Comparison of ENCODE assay signal across 1 cellular context in the genomic region with DNA sequence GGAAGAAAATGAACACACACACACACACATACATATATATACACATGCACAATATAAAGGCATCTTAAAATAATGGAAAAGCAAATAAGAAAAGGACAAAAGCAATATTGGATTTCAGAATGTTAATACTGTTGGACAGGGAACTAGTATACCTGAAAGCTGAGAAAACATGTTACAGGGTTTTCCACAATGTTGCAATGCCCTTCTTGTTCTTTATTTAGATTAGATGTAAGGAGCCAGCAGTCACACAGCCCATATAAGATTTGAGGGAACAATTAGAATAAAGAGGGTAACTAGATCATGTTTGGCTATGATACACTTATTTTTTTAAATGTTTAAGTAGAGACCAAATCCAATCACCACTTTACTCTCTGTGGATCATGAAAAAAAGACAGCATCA.
A peak's percentile ranks its signal among the peaks of the same experiment; 100 is the strongest.
TF ChIP-seq lines count a peak whose summit lies in the region.

No MANE protein-coding gene starts in this region.

TF ChIP-seq in IMR-90, 13 proteins besides CTCF, POLR2A, EP300 and RAD21 (continued from another document):
- TF ChIP-seq, protein P1, sequence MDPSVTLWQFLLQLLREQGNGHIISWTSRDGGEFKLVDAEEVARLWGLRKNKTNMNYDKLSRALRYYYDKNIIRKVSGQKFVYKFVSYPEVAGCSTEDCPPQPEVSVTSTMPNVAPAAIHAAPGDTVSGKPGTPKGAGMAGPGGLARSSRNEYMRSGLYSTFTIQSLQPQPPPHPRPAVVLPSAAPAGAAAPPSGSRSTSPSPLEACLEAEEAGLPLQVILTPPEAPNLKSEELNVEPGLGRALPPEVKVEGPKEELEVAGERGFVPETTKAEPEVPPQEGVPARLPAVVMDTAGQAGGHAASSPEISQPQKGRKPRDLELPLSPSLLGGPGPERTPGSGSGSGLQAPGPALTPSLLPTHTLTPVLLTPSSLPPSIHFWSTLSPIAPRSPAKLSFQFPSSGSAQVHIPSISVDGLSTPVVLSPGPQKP (IDR thresholded peaks at IDR 0.05; ENCODE audit: borderline replicate concordance, low read depth, low read length) = no peak
- peak; percentile 81 for TF ChIP-seq CEBPB (IDR thresholded peaks at IDR 0.05; ENCODE audit: low read depth, low read length)
- no peak for TF ChIP-seq FOS (IDR thresholded peaks at IDR 0.05; ENCODE audit: low read depth, low read length)
- TF ChIP-seq, protein P2, sequence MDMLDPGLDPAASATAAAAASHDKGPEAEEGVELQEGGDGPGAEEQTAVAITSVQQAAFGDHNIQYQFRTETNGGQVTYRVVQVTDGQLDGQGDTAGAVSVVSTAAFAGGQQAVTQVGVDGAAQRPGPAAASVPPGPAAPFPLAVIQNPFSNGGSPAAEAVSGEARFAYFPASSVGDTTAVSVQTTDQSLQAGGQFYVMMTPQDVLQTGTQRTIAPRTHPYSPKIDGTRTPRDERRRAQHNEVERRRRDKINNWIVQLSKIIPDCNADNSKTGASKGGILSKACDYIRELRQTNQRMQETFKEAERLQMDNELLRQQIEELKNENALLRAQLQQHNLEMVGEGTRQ (IDR thresholded peaks at IDR 0.05; ENCODE audit: low read depth, low read length) = no peak
TF ChIP-seq in IMR-90: peak in this region for 1.
